ENCODE assay signal across 26 cellular contexts in genomic region chr9:2354216-2354615, GRCh38.
"Had no signal": no experiment of that assay in that cellular context is flagged by ENCODE, and none has a peak within 500 bp of the region (broad histone marks: within the 10 kb centered on the region; RNA-seq: fewer than 3 reads in every experiment).

No MANE protein-coding gene starts in this region.

- H3K27me3 Mint-ChIP-seq: activated CD4-positive, alpha-beta memory T cell treated with anti-CD3 and anti-CD28 coated beads, Interleukin-2, amount 10 ng/mL, durations not matched to agents 7 days and 5 days; activated CD4-positive, alpha-beta T cell treated with anti-CD3 and anti-CD28 coated beads, Interleukin-2, amount 10 ng/mL, durations not matched to agents 24 days and 14 days had no signal

- DNase-seq: activated CD4-positive, alpha-beta memory T cell treated with anti-CD3 and anti-CD28 coated beads, Interleukin-2, amount 10 ng/mL, durations not matched to agents 7 days and 5 days; activated CD4-positive, CD25-positive, alpha-beta regulatory T cell treated with anti-CD3 and anti-CD28 coated beads, Interleukin-2, amount 50 U/mL, for 72 hours; activated CD8-positive, alpha-beta memory T cell treated with anti-CD3 and anti-CD28 coated beads, Interleukin-2, amount 50 U/mL, for 48 hours; activated gamma-delta T cell; activated naive CD4-positive, alpha-beta T cell treated with anti-CD3 and anti-CD28 coated beads, Interleukin-2, amount 50 U/mL, for 16 hours; activated T-cell treated with anti-CD3 and anti-CD28 coated beads, Interleukin-2, amount 50 U/mL, for 24 hours; amniotic stem cell; brain microvascular endothelial cell; dorsolateral prefrontal cortex; effector memory CD4-positive, alpha-beta T cell; erythroblast; foreskin fibroblast; head of caudate nucleus; hippocampal formation; left cardiac atrium; left ventricle myocardium superior; naive B cell; pancreas; retina; stimulated activated CD4-positive, alpha-beta T cell treated with anti-CD3 and anti-CD28 coated beads, Interleukin-12 subunit alpha, Interleukin-12 subunit beta, amount 100 ng/mL, for 4 hours; stimulated activated CD4-positive, alpha-beta T cell treated with anti-CD3 and anti-CD28 coated beads, Interleukin-4, amount 100 ng/mL, for 1 hour; trophoblast cell had no signal

- ATAC-seq: left cardiac atrium; left ventricle myocardium superior; pancreas; sciatic nerve; stimulated activated effector memory CD8-positive, alpha-beta T cell treated with anti-CD3 and anti-CD28 coated beads, Interleukin-12 subunit alpha, Interleukin-12 subunit beta, amount 100 ng/mL, for 72 hours had no signal

- H3K4me1 Mint-ChIP-seq: activated CD4-positive, alpha-beta memory T cell treated with anti-CD3 and anti-CD28 coated beads, Interleukin-2, amount 10 ng/mL, durations not matched to agents 7 days and 5 days; activated CD4-positive, alpha-beta T cell treated with anti-CD3 and anti-CD28 coated beads, Interleukin-2, amount 10 ng/mL, durations not matched to agents 24 days and 14 days; naive B cell; stimulated activated effector memory CD8-positive, alpha-beta T cell treated with anti-CD3 and anti-CD28 coated beads, Interleukin-12 subunit alpha, Interleukin-12 subunit beta, amount 100 ng/mL, for 72 hours had no signal

- H3K27ac Mint-ChIP-seq: activated CD4-positive, alpha-beta memory T cell treated with anti-CD3 and anti-CD28 coated beads, Interleukin-2, amount 10 ng/mL, durations not matched to agents 7 days and 5 days; activated CD4-positive, alpha-beta T cell treated with anti-CD3 and anti-CD28 coated beads, Interleukin-2, amount 10 ng/mL, durations not matched to agents 24 days and 14 days; activated T-cell treated with anti-CD3 and anti-CD28 coated beads, Interleukin-2, amount 50 U/mL, for 24 hours; stimulated activated effector memory CD8-positive, alpha-beta T cell treated with anti-CD3 and anti-CD28 coated beads, Interleukin-12 subunit alpha, Interleukin-12 subunit beta, amount 100 ng/mL, for 72 hours; stimulated activated naive CD8-positive, alpha-beta T cell treated with anti-CD3 and anti-CD28 coated beads, Interleukin-15, Interleukin-2, amounts not matched to agents 100 ng/mL and 50 ng/mL, for 24 hours had no signal

- H3K9me3 Mint-ChIP-seq: activated CD4-positive, alpha-beta memory T cell treated with anti-CD3 and anti-CD28 coated beads, Interleukin-2, amount 10 ng/mL, durations not matched to agents 7 days and 5 days; activated CD4-positive, alpha-beta T cell treated with anti-CD3 and anti-CD28 coated beads, Interleukin-2, amount 10 ng/mL, durations not matched to agents 24 days and 14 days; activated T-cell treated with anti-CD3 and anti-CD28 coated beads, Interleukin-2, amount 50 U/mL, for 24 hours; stimulated activated effector memory CD8-positive, alpha-beta T cell treated with anti-CD3 and anti-CD28 coated beads, Interleukin-12 subunit alpha, Interleukin-12 subunit beta, amount 100 ng/mL, for 72 hours; stimulated activated naive CD8-positive, alpha-beta T cell treated with anti-CD3 and anti-CD28 coated beads, Interleukin-15, Interleukin-2, amounts not matched to agents 100 ng/mL and 50 ng/mL, for 24 hours had no signal

- H3K4me3 Mint-ChIP-seq: activated CD4-positive, alpha-beta memory T cell treated with anti-CD3 and anti-CD28 coated beads, Interleukin-2, amount 10 ng/mL, durations not matched to agents 7 days and 5 days; activated CD4-positive, alpha-beta T cell treated with anti-CD3 and anti-CD28 coated beads, Interleukin-2, amount 10 ng/mL, durations not matched to agents 24 days and 14 days; activated T-cell treated with anti-CD3 and anti-CD28 coated beads, Interleukin-2, amount 50 U/mL, for 24 hours; naive B cell; stimulated activated effector memory CD8-positive, alpha-beta T cell treated with anti-CD3 and anti-CD28 coated beads, Interleukin-12 subunit alpha, Interleukin-12 subunit beta, amount 100 ng/mL, for 72 hours; stimulated activated naive CD8-positive, alpha-beta T cell treated with anti-CD3 and anti-CD28 coated beads, Interleukin-15, Interleukin-2, amounts not matched to agents 100 ng/mL and 50 ng/mL, for 24 hours had no signal

- H3K36me3 Mint-ChIP-seq: naive B cell; stimulated activated effector memory CD8-positive, alpha-beta T cell treated with anti-CD3 and anti-CD28 coated beads, Interleukin-12 subunit alpha, Interleukin-12 subunit beta, amount 100 ng/mL, for 72 hours had no signal
